2 cellular contexts compared by ENCODE assay signal in genomic region chr15:84819291-84819768, GRCh38.
TF ChIP-seq lines count a peak whose summit lies in the region.

No MANE protein-coding gene starts in this region.

TF ChIP-seq in IMR-90, 13 proteins besides CTCF, POLR2A, EP300 and RAD21 (continued from another document):
- TF ChIP-seq ELK1 (IDR thresholded peaks at IDR 0.05; ENCODE audit: borderline replicate concordance, low read depth, low read length) (no peak), MAFK (IDR thresholded peaks at IDR 0.05; ENCODE audit: low read depth, low read length) (no peak), USF2 (IDR thresholded peaks at IDR 0.05; ENCODE audit: low read depth, low read length) (no peak), BHLHE40 (IDR thresholded peaks at IDR 0.05; ENCODE audit: low read depth, low read length) (no peak), CHD1 (IDR thresholded peaks at IDR 0.05; ENCODE audit: low read depth, low read length) (no peak), NFE2L2 (IDR thresholded peaks at IDR 0.05; ENCODE audit: low read depth, low read length) (no peak), MXI1 (IDR thresholded peaks at IDR 0.05; ENCODE audit: borderline replicate concordance, low read depth, low read length) (no peak), RCOR1 (IDR thresholded peaks at IDR 0.05; ENCODE audit: insufficient replicate concordance, low read length) (no peak), MAZ (IDR thresholded peaks at IDR 0.05; ENCODE audit: borderline replicate concordance, low read depth, low read length) (no peak), CEBPB (IDR thresholded peaks at IDR 0.05; ENCODE audit: low read depth, low read length) (no peak), SMC3 (IDR thresholded peaks at IDR 0.05; ENCODE audit: low read depth, low read length) (no peak)

TF ChIP-seq in liver, 16 proteins besides CTCF, POLR2A, EP300 and RAD21:
- no peak for TF ChIP-seq ZBTB33 (IDR thresholded peaks at IDR 0.05)
- no peak for TF ChIP-seq GABPA (IDR thresholded peaks at IDR 0.05 in 1 of 2, conservative IDR thresholded peaks at IDR 0.05 in 1 of 2)
- no peak for TF ChIP-seq RXRA (IDR thresholded peaks at IDR 0.05)
- no peak for TF ChIP-seq YY1 (IDR thresholded peaks at IDR 0.05)
- no peak for TF ChIP-seq SP1 (IDR thresholded peaks at IDR 0.05)
- TF ChIP-seq EGR1 (IDR thresholded peaks at IDR 0.05; ENCODE audit: low read depth in 2 of 2), result no peak
- TF ChIP-seq NR2F2 (IDR thresholded peaks at IDR 0.05), result no peak
- TF ChIP-seq TAF1 (conservative IDR thresholded peaks at IDR 0.05), result no peak
- no peak for TF ChIP-seq ATF3 (IDR thresholded peaks at IDR 0.05)
- TF ChIP-seq HNF4G (IDR thresholded peaks at IDR 0.05), result no peak
- no peak for TF ChIP-seq FOXA1 (IDR thresholded peaks at IDR 0.05)
- TF ChIP-seq REST (IDR thresholded peaks at IDR 0.05), result no peak
- TF ChIP-seq HNF4A (conservative IDR thresholded peaks at IDR 0.05), result no peak
- TF ChIP-seq MAX (IDR thresholded peaks at IDR 0.05), result no peak
- no peak for TF ChIP-seq JUND (IDR thresholded peaks at IDR 0.05)
- no peak for TF ChIP-seq FOXA2 (IDR thresholded peaks at IDR 0.05)
